ENCODE assay signal across 9 cellular contexts in the genomic region with DNA sequence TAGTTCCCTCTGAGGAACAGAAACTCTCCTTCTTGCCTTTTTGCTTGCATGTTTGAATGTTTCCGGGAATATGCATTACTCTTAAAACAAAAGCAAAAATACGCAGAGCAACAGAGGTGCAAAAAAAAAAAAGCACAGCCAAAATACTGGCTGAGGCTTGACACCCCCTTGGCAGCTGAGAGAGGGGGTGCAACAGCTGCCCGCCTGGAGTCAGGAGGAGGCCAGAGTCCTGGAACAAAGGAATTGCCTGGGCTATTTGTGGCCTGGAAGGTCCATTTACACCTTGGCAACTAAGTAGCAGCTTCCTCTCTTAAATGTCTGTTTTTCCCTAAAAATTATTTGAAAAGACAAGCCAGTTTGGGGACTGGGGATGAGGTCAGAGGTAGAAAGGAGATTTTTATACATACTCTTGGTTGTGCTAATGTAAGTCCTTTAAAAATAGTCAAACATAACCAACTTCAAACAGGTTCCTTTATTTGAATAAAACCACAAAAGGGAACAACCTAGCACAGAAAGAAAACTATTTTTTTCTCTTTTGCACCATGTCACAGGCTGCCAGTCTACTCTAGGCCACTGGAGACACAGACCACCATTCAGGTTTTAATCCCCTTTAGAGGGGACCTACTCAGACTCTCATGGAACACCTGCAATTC. TPM values are rescaled to one million over a fixed set of nuclear protein-coding genes. Genes with fewer than 3 reads are reported as not detected.
DNase-seq lines count a peak whose midpoint lies in the region; ATAC-seq and TF ChIP-seq lines count a peak whose summit lies in the region.
"Had no signal": no experiment of that assay in that cellular context is flagged by ENCODE, and none has a peak within 500 bp of the region (broad histone marks: within the 10 kb centered on the region; RNA-seq: fewer than 3 reads in every experiment).

No MANE protein-coding gene starts in this region.

- H3K9me3 ChIP-seq in HUES48 (ENCODE audit: control insufficient read depth, insufficient read depth, low read length) (no peaks in the 10 kb centered on the region), left lung (no peaks in the 10 kb centered on the region)

- no peak overlapping the region for H3K4me3 ChIP-seq in HUES48 (ENCODE audit: low read depth, low read length)
- no peak overlapping the region for H3K4me3 ChIP-seq in left lung

- H3K4me1 ChIP-seq in HUES48 (ENCODE audit: control insufficient read depth, insufficient read depth, low read length) (peaks cover 21% of the 10 kb centered on the region), left lung (peaks cover 18 to 77% of the 10 kb centered on the region in 2 donors)

- no peak for TF ChIP-seq CTCF in GM13976 (IDR thresholded peaks at IDR 0.05; ENCODE audit: borderline replicate concordance, control extremely low read depth, extremely low read depth, insufficient read depth, missing control alignments)
- no peak for TF ChIP-seq CTCF in left lung (IDR thresholded peaks at IDR 0.05)
- TF ChIP-seq CTCF in RWPE1 (conservative IDR thresholded peaks at IDR 0.05; ENCODE audit: low read depth) = no peak

- POLR2A ChIA-PET in RWPE1 (lab: Yijun Ruan, JAX; ENCODE audit: low non-redundant PET) = no interaction called here

- H3K36me3 ChIP-seq in HUES48 (ENCODE audit: control insufficient read depth, insufficient read depth, low read length) (no peaks in the 10 kb centered on the region), left lung (no peaks in the 10 kb centered on the region)

- H3K27me3 ChIP-seq in HUES48 (ENCODE audit: control insufficient read depth, insufficient read depth, low read length) (no peaks in the 10 kb centered on the region), left lung (no peaks in the 10 kb centered on the region)

- peak; percentile 76 for ATAC-seq in GM21515 (IDR thresholded peaks at IDR 0.05; ENCODE audit: unreplicated experiment)
- peak; percentile 26 for ATAC-seq in left lung

- no peak overlapping the region for H3K9ac ChIP-seq in HUES48 (ENCODE audit: low read depth, low read length)

- in situ Hi-C loops in GM13976 (cut with MboI; ENCODE audit: low sequenced_read_pairs, unreplicated experiment) = no loop called here

- intact Hi-C loops in left lung (cut with DNase I) (no loop called here), posterior cingulate gyrus (cut with DNase I) (no loop called here)

- H3K27ac ChIP-seq in HUES48 (ENCODE audit: low read depth, low read length) (peak overlapping the region; percentile 58), left lung (peak overlapping the region in 1 of 2 donors; percentile 55), RWPE1 (no peak overlapping the region)
- H3K27ac ChIP-seq: HL-60 had no signal

- peak; percentile 70 for DNase-seq in GM13976 (ENCODE audit: low spot score)
- DNase-seq in left lung = no peak
- DNase-seq in posterior cingulate gyrus = no peak
- no peak for DNase-seq in SK-N-DZ (ENCODE audit: low spot score)
- no peak for DNase-seq in RWPE1 (ENCODE audit: low spot score)
- DNase-seq in globus pallidus (ENCODE audit: low spot score) = no peak

- CTCF ChIA-PET in RWPE1 (lab: Yijun Ruan, JAX) = no interaction called here

RNA-seq across cellular contexts. Expression of a gene that starts 19.5 kb away (rescaled TPM):
- total RNA-seq in left lung = 10 to 100 TPM; 70.4 to 98.4 TPM
- polyA plus RNA-seq in SK-N-DZ (2014; cell fraction: cytosol; rRNA removed) = 27.9 and 32.5 TPM in 2 replicates
- 105 and 115 TPM in 2 replicates for polyA plus RNA-seq in SK-N-DZ (2014; cell fraction: nucleus; rRNA removed)
